Comparison of ENCODE assay signal across 1 cellular context in genomic region chr16:88694221-88695087, GRCh38.
TF ChIP-seq lines count a peak whose summit lies in the region.

No MANE protein-coding gene starts in this region.

TF ChIP-seq in GM23338, 12 proteins besides CTCF, POLR2A, EP300 and RAD21 (continued from another document):
- no peak for TF ChIP-seq EZH2 (IDR thresholded peaks at IDR 0.05; ENCODE audit: low read depth, unreplicated experiment)
